ENCODE assay signal across 8 cellular contexts in the genomic region with DNA sequence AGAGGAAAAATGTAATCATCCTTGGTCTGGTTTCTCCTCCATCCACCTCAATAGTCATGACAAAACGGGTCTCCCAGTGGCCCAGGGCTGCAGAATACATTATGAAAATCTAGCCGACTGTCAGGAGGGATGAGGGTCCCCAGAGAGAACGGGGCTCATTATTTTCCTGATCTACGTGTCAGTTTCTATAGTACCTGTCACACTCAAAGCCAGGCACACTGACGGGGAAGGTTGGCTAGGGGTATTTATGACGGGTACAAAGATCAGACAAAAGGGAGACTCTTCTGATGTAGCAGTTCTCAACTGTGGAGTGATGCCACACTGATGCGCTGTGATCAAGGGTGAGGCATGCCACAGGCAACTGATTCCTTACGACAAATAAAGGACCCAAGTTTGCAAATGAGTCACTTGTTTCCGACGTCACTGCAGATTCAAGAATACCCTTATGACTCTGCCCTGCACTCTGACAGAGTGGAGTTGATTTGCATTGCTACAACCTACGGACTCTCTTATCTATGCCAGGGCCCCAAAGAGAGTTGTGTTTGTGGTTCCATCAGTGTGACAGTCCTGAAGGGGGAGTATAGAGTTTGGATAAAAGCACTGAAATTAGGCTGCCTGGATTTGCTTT.
DNase-seq lines count a peak whose midpoint lies in the region; ATAC-seq and TF ChIP-seq lines count a peak whose summit lies in the region.

No MANE protein-coding gene starts in this region.

- TF ChIP-seq CTCF in GM12865 (IDR thresholded peaks at IDR 0.05; ENCODE audit: insufficient read depth, low read depth, low read length, missing control alignments) = no peak

- DNase-seq in GM12865 (ENCODE audit: low read depth) (peak; percentile 81), astrocyte of the hippocampus (ENCODE audit: low read depth, low spot score) (peak; percentile 55), Ammon's horn (ENCODE audit: low spot score) (no peak), NCI-H2081 (lab: John Stamatoyannopoulos, UW) (no peak), NCI-H1048 (lab: John Stamatoyannopoulos, UW) (no peak), NCI-H1436 treated with DMSO at 0.1 percent for 48 hours (lab: John Stamatoyannopoulos, UW) (no peak)

- no peak overlapping the region for H3K4me3 ChIP-seq in GM12865 (ENCODE audit: low read depth, low read length)

- ATAC-seq in GM19351 (IDR thresholded peaks at IDR 0.05; ENCODE audit: unreplicated experiment) (peak; percentile 98), HG03064 (IDR thresholded peaks at IDR 0.05; ENCODE audit: low read depth, unreplicated experiment) (peak; percentile 94)

Comparison
In these comparisons a context has a peak if more than half of its experiments do, and no peak if none do; other contexts are left out.
1. DNase-seq: peak in GM12865 (single experiment) and astrocyte of the hippocampus (single experiment); none in Ammon's horn (single experiment), NCI-H2081 (0 of 2), NCI-H1048 (single experiment) and NCI-H1436 treated with DMSO at 0.1 percent for 48 hours (single experiment).